Comparison of ENCODE assay signal across 19 cellular contexts in genomic region chr3:155979746-155980145, GRCh38.
DNase-seq lines count a peak whose midpoint lies in the region; TF ChIP-seq lines count a peak whose summit lies in the region.
"Had no signal": no experiment of that assay in that cellular context is flagged by ENCODE, and none has a peak within 500 bp of the region (broad histone marks: within the 10 kb centered on the region; RNA-seq: fewer than 3 reads in every experiment).

No MANE protein-coding gene starts in this region.

- intact Hi-C loops in vagina (cut with DNase I) = no loop called here

- in situ Hi-C loops in astrocyte of the spinal cord (cut with HindIII; ENCODE audit: low sequenced_read_pairs) = no loop called here

- TF ChIP-seq CTCF in astrocyte of the spinal cord (IDR thresholded peaks at IDR 0.05; ENCODE audit: low read depth, low read length) (no peak), vagina (IDR thresholded peaks at IDR 0.05) (no peak)

- H3K27me3 ChIP-seq in vagina = no peaks in the 10 kb centered on the region

- no peaks in the 10 kb centered on the region for H3K36me3 ChIP-seq in vagina

- TF ChIP-seq POLR2A in vagina (IDR thresholded peaks at IDR 0.05) = no peak

- no peaks in the 10 kb centered on the region for H3K4me1 ChIP-seq in vagina

- H3K27ac ChIP-seq in vagina = no peak overlapping the region
- H3K27ac ChIP-seq: RWPE1 had no signal

- no peaks in the 10 kb centered on the region for H3K9me3 ChIP-seq in vagina

- H3K4me3 ChIP-seq in astrocyte of the spinal cord (ENCODE audit: low read depth, low read length) (no peak overlapping the region), vagina (no peak overlapping the region)

- peak; percentile 49 for DNase-seq in EL
- peak; percentile 17 for DNase-seq in LHCN-M2 (ENCODE audit: low read depth)
- DNase-seq in astrocyte of the spinal cord (ENCODE audit: low read depth, low spot score) = peak; percentile 50
- DNase-seq in non-pigmented ciliary epithelial cell (ENCODE audit: low read depth) = peak; percentile 27
- no peak for DNase-seq in stimulated activated CD4-positive, alpha-beta T cell treated with anti-CD3 and anti-CD28 coated beads, Interleukin-4, amount 100 ng/mL, for 24 hours
- no peak for DNase-seq in H4 (ENCODE audit: low spot score)
- no peak for DNase-seq in vagina (ENCODE audit: extremely low spot score in 2 of 2)
- DNase-seq: Calu3, DMS79 treated with DMSO at 0.1 percent for 48 hours, H9, KBM-7, NCI-H1048, NCI-H1417, NCI-H1694 treated with DMSO at 0.1 percent for 48 hours, NCI-H2081, NCI-H2227 treated with DMSO at 0.1 percent for 48 hours, NCI-H526 treated with DMSO at 0.1 percent for 48 hours, SHP77 had no signal

Comparison
In these comparisons a context has a peak if more than half of its experiments do, and no peak if none do; other contexts are left out.
1. DNase-seq: peak in EL (single experiment), LHCN-M2 (single experiment), astrocyte of the spinal cord (single experiment) and non-pigmented ciliary epithelial cell (single experiment); none in stimulated activated CD4-positive, alpha-beta T cell treated with anti-CD3 and anti-CD28 coated beads, Interleukin-4, amount 100 ng/mL, for 24 hours (single experiment), H4 (single experiment) and vagina (0 of 2).